In genomic region chr12:56391721-56392120, GRCh38 we compare ENCODE assay signal across 22 cellular contexts. TPM values are rescaled to one million over a fixed set of nuclear protein-coding genes. Genes with fewer than 3 reads are reported as not detected.
DNase-seq lines count a peak whose midpoint lies in the region; TF ChIP-seq lines count a peak whose summit lies in the region.
"Had no signal": no experiment of that assay in that cellular context is flagged by ENCODE, and none has a peak within 500 bp of the region (broad histone marks: within the 10 kb centered on the region; RNA-seq: fewer than 3 reads in every experiment).

No MANE protein-coding gene starts in this region.

- no peaks in the 10 kb centered on the region for H3K9me3 Mint-ChIP-seq in Calu3 (ENCODE audit: low read depth, unreplicated experiment)
- H3K9me3 Mint-ChIP-seq in activated naive CD8-positive, alpha-beta T cell treated with anti-CD3 and anti-CD28 coated beads for 36 hours: peaks cover 1% of the 10 kb centered on the region
- H3K9me3 Mint-ChIP-seq: CD4-positive, alpha-beta T cell had no signal

- H3K9me3 ChIP-seq in Karpas-422 (ENCODE audit: low read length): no peaks in the 10 kb centered on the region
- H3K9me3 ChIP-seq: BE2C had no signal

- H3K4me1 ChIP-seq in Karpas-422 (ENCODE audit: low read length): no peaks in the 10 kb centered on the region
- H3K4me1 ChIP-seq: A549, BE2C had no signal

- no peak overlapping the region for H2AFZ ChIP-seq in Karpas-422 (ENCODE audit: low read length)
- H2AFZ ChIP-seq: GM23338 had no signal

- DNase-seq in Karpas-422 (peak; percentile 26), epithelial cell of esophagus (ENCODE audit: low read depth) (peak; percentile 7), mesenteric fat pad (ENCODE audit: low spot score) (peak; percentile 22), Calu3 (no peak), activated T-cell treated with anti-CD3 and anti-CD28 coated beads for 4 hours (no peak)
- no peak for DNase-seq in activated naive CD8-positive, alpha-beta T cell treated with anti-CD3 and anti-CD28 coated beads for 36 hours
- DNase-seq: 8988T; ACHN; AML-193; BE2C; CD4-positive, alpha-beta T cell; CD8-positive, alpha-beta memory T cell; DMS53; DMS79 treated with DMSO at 0.1 percent for 48 hours; GF-D8; H9 had no signal

- H3K27me3 ChIP-seq in Karpas-422 (ENCODE audit: low read length): no peaks in the 10 kb centered on the region
- H3K27me3 ChIP-seq: BE2C; BLaER1 treated with 17β-estradiol and CSF1 and Interleukin-3, amounts not matched to agents 10 nM and 100 nM had no signal

- TF ChIP-seq CTCF in epithelial cell of esophagus (IDR thresholded peaks at IDR 0.05; ENCODE audit: insufficient read depth, low read depth, low read length, missing control alignments) (no peak), Calu3 (IDR thresholded peaks at IDR 0.05; ENCODE audit: unreplicated experiment) (no peak)

- no peaks in the 10 kb centered on the region for H3K36me3 ChIP-seq in Karpas-422 (ENCODE audit: insufficient read depth, low read length)
- H3K36me3 ChIP-seq: BE2C; BLaER1 treated with 17β-estradiol and CSF1 and Interleukin-3, amounts not matched to agents 10 nM and 100 nM had no signal

- H3K4me2 ChIP-seq in Karpas-422 (ENCODE audit: low read depth, low read length, poor library complexity, severe bottlenecking): no peak overlapping the region
- H3K4me2 ChIP-seq: A549; BLaER1 treated with 17β-estradiol and CSF1 and Interleukin-3, amounts not matched to agents 10 nM and 100 nM; GM23338 had no signal

- no peaks in the 10 kb centered on the region for H3K27me3 Mint-ChIP-seq in Calu3 (ENCODE audit: unreplicated experiment)
- no peaks in the 10 kb centered on the region for H3K27me3 Mint-ChIP-seq in activated naive CD8-positive, alpha-beta T cell treated with anti-CD3 and anti-CD28 coated beads for 36 hours
- H3K27me3 Mint-ChIP-seq: CD4-positive, alpha-beta T cell; CD8-positive, alpha-beta memory T cell had no signal

- CTCF ChIA-PET in Calu3 (lab: Charles Lee): interaction anchor here (0.6 kb wide), 1 partner anchor 23 kb away, joined by 3 read pairs; no protein-coding TSS in a partner anchor

- no peak overlapping the region for H3K4me3 ChIP-seq in Karpas-422 (ENCODE audit: low read length)
- H3K4me3 ChIP-seq in epithelial cell of esophagus (ENCODE audit: low read length): no peak overlapping the region
- H3K4me3 ChIP-seq: A549; BLaER1 treated with 17β-estradiol and CSF1 and Interleukin-3, amounts not matched to agents 10 nM and 100 nM; GM23338 had no signal

- H3K4me3 Mint-ChIP-seq in Calu3 (ENCODE audit: low read depth, unreplicated experiment): no peak overlapping the region
- H3K4me3 Mint-ChIP-seq in activated naive CD8-positive, alpha-beta T cell treated with anti-CD3 and anti-CD28 coated beads for 36 hours: no peak overlapping the region
- H3K4me3 Mint-ChIP-seq: CD14-positive monocyte; CD4-positive, alpha-beta T cell; CD8-positive, alpha-beta memory T cell; GM23338; H9 had no signal

- H3K79me2 ChIP-seq in Karpas-422 (ENCODE audit: low read length): no peaks in the 10 kb centered on the region

- no peaks in the 10 kb centered on the region for H4K20me1 ChIP-seq in Karpas-422 (ENCODE audit: insufficient read depth, low read depth, low read length)
- H4K20me1 ChIP-seq: BLaER1 treated with 17β-estradiol and CSF1 and Interleukin-3, amounts not matched to agents 10 nM and 100 nM had no signal

- intact Hi-C loops in Calu3 (cut with micrococcal nuclease; ENCODE audit: unreplicated experiment): no loop called here

- no peak overlapping the region for H3K27ac Mint-ChIP-seq in Calu3 (ENCODE audit: unreplicated experiment)
- no peak overlapping the region for H3K27ac Mint-ChIP-seq in activated naive CD8-positive, alpha-beta T cell treated with anti-CD3 and anti-CD28 coated beads for 36 hours
- H3K27ac Mint-ChIP-seq: CD14-positive monocyte; CD4-positive, alpha-beta T cell; CD8-positive, alpha-beta memory T cell; GM23338; H9 had no signal

- no peak overlapping the region for H3K9ac ChIP-seq in Karpas-422 (ENCODE audit: low read length)
- H3K9ac ChIP-seq: BLaER1 treated with 17β-estradiol and CSF1 and Interleukin-3, amounts not matched to agents 10 nM and 100 nM had no signal

- BruUV-seq in Calu3 (replicated peaks; lab: Mats Ljungman, UMichigan): no TSS peak

- H3K36me3 Mint-ChIP-seq in Calu3 (ENCODE audit: insufficient read depth, unreplicated experiment): no peaks in the 10 kb centered on the region
- H3K36me3 Mint-ChIP-seq in activated naive CD8-positive, alpha-beta T cell treated with anti-CD3 and anti-CD28 coated beads for 36 hours: peaks cover 1% of the 10 kb centered on the region
- H3K36me3 Mint-ChIP-seq: CD14-positive monocyte; CD8-positive, alpha-beta memory T cell had no signal

- H3K27ac ChIP-seq in Karpas-422 (ENCODE audit: low read length): no peak overlapping the region
- H3K27ac ChIP-seq: A549; BLaER1 treated with 17β-estradiol and CSF1 and Interleukin-3, amounts not matched to agents 10 nM and 100 nM had no signal

- H3K4me1 Mint-ChIP-seq in Calu3 (ENCODE audit: low read depth, unreplicated experiment): peaks cover 7% of the 10 kb centered on the region
- no peaks in the 10 kb centered on the region for H3K4me1 Mint-ChIP-seq in activated naive CD8-positive, alpha-beta T cell treated with anti-CD3 and anti-CD28 coated beads for 36 hours
- H3K4me1 Mint-ChIP-seq: CD14-positive monocyte; CD8-positive, alpha-beta memory T cell had no signal

- no peaks in the 10 kb centered on the region for H3K9me2 ChIP-seq in Karpas-422 (replicated peaks; ENCODE audit: insufficient read depth, low read length)

RNA-seq across cellular contexts. Expression of gene APOF, which starts 29.1 kb away (rescaled TPM):
- total RNA-seq in Karpas-422 (2014; rRNA removed; shearing (Covaris generic); ENCODE audit: low replicate concordance): not detected in 2 replicates
- not detected for total RNA-seq in mesenteric fat pad
- total RNA-seq in Calu3 (2022): not detected in 2 replicates
- not detected for total RNA-seq in activated naive CD8-positive, alpha-beta T cell treated with anti-CD3 and anti-CD28 coated beads for 36 hours
- total RNA-seq: CD4-positive, alpha-beta T cell; CD8-positive, alpha-beta memory T cell; G401; GM23338; H4; H9 had no signal

RNA-seq across cellular contexts. Expression of gene STAT2, which starts 31.8 kb away (rescaled TPM):
- 86.1 and 93.5 TPM in 2 replicates for total RNA-seq in Karpas-422 (2014; rRNA removed; shearing (Covaris generic); ENCODE audit: low replicate concordance)
- total RNA-seq in mesenteric fat pad: 216 TPM
- 127 and 214 TPM in 2 replicates for total RNA-seq in Calu3 (2022)
- 100 to 1,000 TPM; 101 to 102 TPM for total RNA-seq in activated naive CD8-positive, alpha-beta T cell treated with anti-CD3 and anti-CD28 coated beads for 36 hours

RNA-seq across cellular contexts. Expression of gene IL23A, which starts 53.0 kb away (rescaled TPM):
- total RNA-seq in Karpas-422 (2014; rRNA removed; shearing (Covaris generic); ENCODE audit: low replicate concordance): 5.9 and 8.1 TPM in 2 replicates
- total RNA-seq in mesenteric fat pad (0.55 TPM), Calu3 (2022) (1.8 and 2.9 TPM in 2 replicates)
- total RNA-seq in activated naive CD8-positive, alpha-beta T cell treated with anti-CD3 and anti-CD28 coated beads for 36 hours: 10 to 100 TPM; 20.9 to 22.9 TPM
- total RNA-seq: H4 had no signal

RNA-seq across cellular contexts. Expression of gene TIMELESS, which starts 57.5 kb away (rescaled TPM):
- 12.5 and 14.9 TPM in 2 replicates for total RNA-seq in Karpas-422 (2014; rRNA removed; shearing (Covaris generic); ENCODE audit: low replicate concordance)
- total RNA-seq in mesenteric fat pad (6.0 TPM), Calu3 (2022) (44.4 and 48.6 TPM in 2 replicates)
- total RNA-seq in activated naive CD8-positive, alpha-beta T cell treated with anti-CD3 and anti-CD28 coated beads for 36 hours: 10 to 100 TPM; 57.6 to 59.8 TPM

RNA-seq across cellular contexts. Expression of gene PAN2, which starts 57.9 kb away (rescaled TPM):
- 72.3 and 74.3 TPM in 2 replicates for total RNA-seq in Karpas-422 (2014; rRNA removed; shearing (Covaris generic); ENCODE audit: low replicate concordance)
- total RNA-seq in mesenteric fat pad: 38.7 TPM
- total RNA-seq in Calu3 (2022): 53.5 and 72.5 TPM in 2 replicates
- total RNA-seq in activated naive CD8-positive, alpha-beta T cell treated with anti-CD3 and anti-CD28 coated beads for 36 hours: 10 to 100 TPM; 32.3 to 34.5 TPM

Comparison
In these comparisons a context has a peak if more than half of its experiments do, and no peak if none do; other contexts are left out.
1. DNase-seq: peak in Karpas-422 (single experiment), epithelial cell of esophagus (single experiment) and mesenteric fat pad (single experiment); none in Calu3 (single experiment), activated T-cell treated with anti-CD3 and anti-CD28 coated beads for 4 hours (single experiment) and activated naive CD8-positive, alpha-beta T cell treated with anti-CD3 and anti-CD28 coated beads for 36 hours (single experiment).